In genomic region chr1:67256291-67257172, GRCh38 we compare ENCODE assay signal across 23 cellular contexts. TPM values are rescaled to one million over a fixed set of nuclear protein-coding genes. Genes with fewer than 3 reads are reported as not detected.
DNase-seq lines count a peak whose midpoint lies in the region; ATAC-seq, FAIRE-seq and TF ChIP-seq lines count a peak whose summit lies in the region.
"Had no signal": no experiment of that assay in that cellular context is flagged by ENCODE, and none has a peak within 500 bp of the region (broad histone marks: within the 10 kb centered on the region; RNA-seq: fewer than 3 reads in every experiment).

No MANE protein-coding gene starts in this region.

- no peak for ATAC-seq in T-helper 17 cell
- ATAC-seq in gastrocnemius medialis = peak; percentile 96 to 97
- ATAC-seq in HG03520 (IDR thresholded peaks at IDR 0.05; ENCODE audit: unreplicated experiment) = no peak
- ATAC-seq: activated CD4-positive, alpha-beta T cell treated with anti-CD3 and anti-CD28 coated beads for 36 hours; foreskin keratinocyte had no signal

- H3K27ac ChIP-seq in HUES64 (ENCODE audit: low read depth, low read length) = peak overlapping the region; percentile 26; the same call in 1 of the 2 replicates
- H3K27ac ChIP-seq in gastrocnemius medialis = peak overlapping the region; percentile 63 to 75 (median 72)
- H3K27ac ChIP-seq: brain microvascular endothelial cell, foreskin keratinocyte, SK-N-MC had no signal

- H3K4me1 ChIP-seq in HUES64 (ENCODE audit: insufficient read depth, low read length) = peaks cover 20% of the 10 kb centered on the region
- H3K4me1 ChIP-seq in gastrocnemius medialis = peaks cover 4 to 6% of the 10 kb centered on the region in 2 donors
- H3K4me1 ChIP-seq: foreskin keratinocyte had no signal

- peaks cover 3% of the 10 kb centered on the region for H3K4me1 Mint-ChIP-seq in T-helper 17 cell
- H3K4me1 Mint-ChIP-seq: nephron had no signal

- intact Hi-C loops in gastrocnemius medialis (cut with DNase I; ENCODE audit: low total_unique reads) = no loop called here

- H3K4me3 Mint-ChIP-seq in T-helper 17 cell = no peak overlapping the region
- H3K4me3 Mint-ChIP-seq: activated CD4-positive, alpha-beta T cell treated with anti-CD3 and anti-CD28 coated beads for 36 hours; activated naive CD4-positive, alpha-beta T cell treated with anti-CD3 and anti-CD28 coated beads, Interleukin-2, amount 50 U/mL, for 24 hours; nephron had no signal

- H3K27ac Mint-ChIP-seq in T-helper 17 cell = peak overlapping the region; percentile 3
- H3K27ac Mint-ChIP-seq: activated CD4-positive, alpha-beta T cell treated with anti-CD3 and anti-CD28 coated beads for 36 hours; activated naive CD4-positive, alpha-beta T cell treated with anti-CD3 and anti-CD28 coated beads, Interleukin-2, amount 50 U/mL, for 24 hours; nephron had no signal

- peaks cover 26% of the 10 kb centered on the region; the same call in 1 of the 2 replicates for H3K9me3 ChIP-seq in HUES64 (ENCODE audit: insufficient read depth, low read depth, low read length)
- H3K9me3 ChIP-seq in T-helper 17 cell (ENCODE audit: control insufficient read depth, low read length, poor library complexity, severe bottlenecking) = no peaks in the 10 kb centered on the region
- H3K9me3 ChIP-seq in gastrocnemius medialis = no peaks in the 10 kb centered on the region

- H3K27me3 Mint-ChIP-seq in T-helper 17 cell = no peaks in the 10 kb centered on the region

- TF ChIP-seq CTCF in fibroblast of villous mesenchyme (IDR thresholded peaks at IDR 0.05; ENCODE audit: insufficient read depth, low read depth, low read length) (no peak), gastrocnemius medialis (IDR thresholded peaks at IDR 0.05 in 4 of 5, conservative IDR thresholded peaks at IDR 0.05 in 1 of 5) (no peak)

- H3K4me3 ChIP-seq in HUES64 (ENCODE audit: low read length) = no peak overlapping the region
- H3K4me3 ChIP-seq in fibroblast of villous mesenchyme (ENCODE audit: low read depth, low read length) = no peak overlapping the region
- no peak overlapping the region for H3K4me3 ChIP-seq in gastrocnemius medialis
- H3K4me3 ChIP-seq: SK-N-MC had no signal

- 86% methylated on average over 2 of the region's 2 CpGs for WGBS in HUES64

- no peaks in the 10 kb centered on the region for H3K36me3 Mint-ChIP-seq in T-helper 17 cell (ENCODE audit: low read depth)
- H3K36me3 Mint-ChIP-seq: activated naive CD4-positive, alpha-beta T cell treated with anti-CD3 and anti-CD28 coated beads, Interleukin-2, amount 50 U/mL, for 24 hours had no signal

- H3K27me3 ChIP-seq in HUES64 (ENCODE audit: insufficient read depth, low read length) = no peaks in the 10 kb centered on the region
- H3K27me3 ChIP-seq in gastrocnemius medialis = no peaks in the 10 kb centered on the region
- H3K27me3 ChIP-seq: brain microvascular endothelial cell, foreskin keratinocyte had no signal

- no peak for DNase-seq in T-helper 17 cell
- peak; percentile 3 for DNase-seq in fibroblast of villous mesenchyme (ENCODE audit: low read depth)
- peak; percentile 5 to 63 for DNase-seq in gastrocnemius medialis
- DNase-seq in NCI-H1694 (lab: John Stamatoyannopoulos, UW) = no peak
- no peak for DNase-seq in frontal cortex (ENCODE audit: low spot score in 2 of 2)
- DNase-seq: activated CD4-positive, alpha-beta T cell treated with anti-CD3 and anti-CD28 coated beads for 36 hours; brain microvascular endothelial cell; effector CD4-positive, alpha-beta T cell; foreskin keratinocyte; NCI-H2029 treated with DMSO at 0.1 percent for 48 hours; NCI-H524 treated with DMSO at 0.1 percent for 48 hours; OCI-M1; stimulated activated CD4-positive, alpha-beta T cell treated with anti-CD3 and anti-CD28 coated beads, Interleukin-2, amount 100 ng/mL, for 24 hours; T1000 had no signal

- H3K36me3 ChIP-seq in HUES64 (ENCODE audit: insufficient read depth, low read length) (no peaks in the 10 kb centered on the region), gastrocnemius medialis (no peaks in the 10 kb centered on the region)
- H3K36me3 ChIP-seq: brain microvascular endothelial cell had no signal

- no peak overlapping the region for H3K9ac ChIP-seq in HUES64 (ENCODE audit: low read depth, low read length)

- no peak for FAIRE-seq in frontal cortex (lab: Jason Lieb, UNC)
- FAIRE-seq: G401.6, GM12891 had no signal

- no peak for TF ChIP-seq POLR2A in gastrocnemius medialis (IDR thresholded peaks at IDR 0.05)

- in situ Hi-C loops in gastrocnemius medialis (cut with MboI; ENCODE audit: low sequenced_read_pairs in 4 of 4) = no loop called here

RNA-seq across cellular contexts. Expression of gene IL12RB2, which starts 51.1 kb away (rescaled TPM):
- polyA plus RNA-seq in HUES64 (2013, experiment 1 of 2) = 1.2 TPM
- 2.7 TPM for polyA plus RNA-seq in HUES64 (2013, experiment 2 of 2)
- total RNA-seq in T-helper 17 cell = 1 to 10 TPM; 2.1 to 3.4 TPM
- under 0.01 TPM in 1 of 2 replicates, not detected in the other for total RNA-seq in fibroblast of villous mesenchyme
- 10 to 100 TPM in 1 of 4 donors, 1 to 10 TPM in 3; 3.2 to 14.0 (median 9.2) TPM for total RNA-seq in gastrocnemius medialis
- total RNA-seq in frontal cortex = 7.3 TPM
- total RNA-seq: HT1080, lung microvascular endothelial cell had no signal

Comparison
In these comparisons a context has a peak if more than half of its experiments do, and no peak if none do; other contexts are left out.
1. ATAC-seq: peak in gastrocnemius medialis (2 of 2); none in T-helper 17 cell (single experiment) and HG03520 (single experiment).
2. DNase-seq: peak in fibroblast of villous mesenchyme (single experiment) and gastrocnemius medialis (2 of 2); none in T-helper 17 cell (0 of 3), NCI-H1694 (single experiment) and frontal cortex (0 of 2).